9 cellular contexts compared by ENCODE assay signal in the genomic region with DNA sequence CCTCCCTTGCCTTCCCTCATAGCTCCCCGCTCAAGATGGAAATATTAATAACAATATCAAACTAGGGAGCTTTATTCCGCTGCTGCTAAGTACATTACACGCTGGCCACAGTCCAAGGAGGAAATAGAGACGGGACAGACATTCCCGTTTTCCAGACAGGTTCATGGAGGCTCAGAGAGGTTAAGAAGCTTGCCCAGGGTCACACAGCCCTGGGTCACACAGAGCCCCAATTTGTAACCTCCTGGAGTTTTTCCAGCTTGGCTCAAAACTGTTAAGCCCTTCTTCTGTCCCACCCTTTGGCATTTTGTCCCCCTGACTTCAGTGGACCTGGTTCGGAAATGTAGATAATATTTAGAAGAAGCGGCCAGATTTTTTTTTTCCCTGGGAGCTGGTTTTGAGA. TPM values are rescaled to one million over a fixed set of nuclear protein-coding genes. Genes with fewer than 3 reads are reported as not detected.
DNase-seq lines count a peak whose midpoint lies in the region; ATAC-seq and TF ChIP-seq lines count a peak whose summit lies in the region.
"Had no signal": no experiment of that assay in that cellular context is flagged by ENCODE, and none has a peak within 500 bp of the region (broad histone marks: within the 10 kb centered on the region; RNA-seq: fewer than 3 reads in every experiment).

No MANE protein-coding gene starts in this region.

- H3K4me3 Mint-ChIP-seq in HFFc6 = peak overlapping the region; percentile 82
- peak overlapping the region; percentile 75 for H3K4me3 Mint-ChIP-seq in activated CD8-positive, alpha-beta T cell treated with anti-CD3 and anti-CD28 coated beads, Interleukin-2, amount 10 ng/mL, durations not matched to agents 7 days and 5 days

- H3K4me1 ChIP-seq in iPS-15b (ENCODE audit: control insufficient read depth, insufficient read depth, low read length) (peaks cover 8% of the 10 kb centered on the region), spleen (peaks cover 20 to 78% (median 46%) of the 10 kb centered on the region in 6 donors)

- intact Hi-C loops in spleen (cut with DNase I; ENCODE audit: low total_unique reads) = no loop called here

- 66 to 86% (median 69%) methylated on average over 7 of the region's 7 CpGs for WGBS in spleen, 5 donors

- CTCF ChIA-PET in activated CD8-positive, alpha-beta T cell treated with anti-CD3 and anti-CD28 coated beads, Interleukin-2, amount 10 ng/mL, durations not matched to agents 7 days and 5 days (lab: Charles Lee) = interaction anchor here (1.0 to 3.1 kb wide), 9 partner anchors 10 to 183 kb away, joined by 3 to 13 read pairs (median 5); partner anchors contain the start of genes KPTN, NAPA and NOP53

- H3K36me3 Mint-ChIP-seq in HFFc6 (ENCODE audit: low read depth) = peaks cover 10% of the 10 kb centered on the region
- peaks cover 18% of the 10 kb centered on the region for H3K36me3 Mint-ChIP-seq in activated CD8-positive, alpha-beta T cell treated with anti-CD3 and anti-CD28 coated beads, Interleukin-2, amount 10 ng/mL, durations not matched to agents 7 days and 5 days (ENCODE audit: low read depth)

- H3K9me3 ChIP-seq in iPS-15b (ENCODE audit: control insufficient read depth, insufficient read depth, low read length) (no peaks in the 10 kb centered on the region), spleen (no peaks in the 10 kb centered on the region)
- H3K9me3 ChIP-seq: body of pancreas had no signal

- no peaks in the 10 kb centered on the region for H3K9me3 Mint-ChIP-seq in HFFc6
- no peaks in the 10 kb centered on the region for H3K9me3 Mint-ChIP-seq in activated CD8-positive, alpha-beta T cell treated with anti-CD3 and anti-CD28 coated beads, Interleukin-2, amount 10 ng/mL, durations not matched to agents 7 days and 5 days (ENCODE audit: insufficient read depth)

- H3K4me3 ChIP-seq in iPS-15b (ENCODE audit: low read depth, low read length) = peak overlapping the region; percentile 64
- H3K4me3 ChIP-seq in spleen = peak overlapping the region in 5 of 8 donors; percentile 66 to 90 (median 87)

- H3K36me3 ChIP-seq in iPS-15b (ENCODE audit: control insufficient read depth, insufficient read depth, low read length) (no peaks in the 10 kb centered on the region), spleen (peaks cover 0 to 25% (median 0%) of the 10 kb centered on the region in 6 donors)

- H3K27ac ChIP-seq in spleen = peak overlapping the region in 4 of 8 donors; percentile 96 to 99 (median 97)

- H3K27me3 ChIP-seq in iPS-15b (ENCODE audit: control insufficient read depth, insufficient read depth, low read length) (no peaks in the 10 kb centered on the region), spleen (replicated peaks in 1 of 7) (no peaks in the 10 kb centered on the region)
- H3K27me3 ChIP-seq: body of pancreas had no signal

- H3K27me3 Mint-ChIP-seq in HFFc6 (ENCODE audit: insufficient read depth) = no peaks in the 10 kb centered on the region
- H3K27me3 Mint-ChIP-seq in activated CD8-positive, alpha-beta T cell treated with anti-CD3 and anti-CD28 coated beads, Interleukin-2, amount 10 ng/mL, durations not matched to agents 7 days and 5 days (ENCODE audit: low read depth) = no peaks in the 10 kb centered on the region

- peaks cover 42% of the 10 kb centered on the region for H3K4me1 Mint-ChIP-seq in HFFc6 (ENCODE audit: low read depth)
- H3K4me1 Mint-ChIP-seq in activated CD8-positive, alpha-beta T cell treated with anti-CD3 and anti-CD28 coated beads, Interleukin-2, amount 10 ng/mL, durations not matched to agents 7 days and 5 days (ENCODE audit: low read depth) = peaks cover 27% of the 10 kb centered on the region

- peak overlapping the region; percentile 75 for H3K27ac Mint-ChIP-seq in HFFc6
- H3K27ac Mint-ChIP-seq in activated CD8-positive, alpha-beta T cell treated with anti-CD3 and anti-CD28 coated beads, Interleukin-2, amount 10 ng/mL, durations not matched to agents 7 days and 5 days = peak overlapping the region; percentile 76

- POLR2A ChIA-PET in activated CD8-positive, alpha-beta T cell treated with anti-CD3 and anti-CD28 coated beads, Interleukin-2, amount 10 ng/mL, durations not matched to agents 7 days and 5 days (lab: Charles Lee) = interaction anchor here (0.7 to 3.1 kb wide), 6 partner anchors 10 to 175 kb away, joined by 3 to 35 read pairs (median 3); no protein-coding TSS in a partner anchor

- no peak overlapping the region for H3K9ac ChIP-seq in iPS-15b (ENCODE audit: low read depth, low read length)

- no peak for TF ChIP-seq POLR2A in spleen (IDR thresholded peaks at IDR 0.05)

- DNase-seq in HFFc6 (no peak), spleen (no peak), NCI-H146 treated with DMSO at 0.1 percent for 48 hours (lab: John Stamatoyannopoulos, UW; ENCODE audit: unreplicated experiment) (no peak), epidermal melanocyte (ENCODE audit: insufficient read length, low spot score) (no peak), NCI-H1417 (lab: John Stamatoyannopoulos, UW) (no peak)
- no peak for DNase-seq in activated CD8-positive, alpha-beta T cell treated with anti-CD3 and anti-CD28 coated beads, Interleukin-2, amount 10 ng/mL, durations not matched to agents 7 days and 5 days

- TF ChIP-seq CTCF in HFFc6 (IDR thresholded peaks at IDR 0.05) (no peak), spleen (IDR thresholded peaks at IDR 0.05 in 8 of 11, conservative IDR thresholded peaks at IDR 0.05 in 3 of 11) (no peak)

- ATAC-seq in activated CD8-positive, alpha-beta T cell treated with anti-CD3 and anti-CD28 coated beads, Interleukin-2, amount 10 ng/mL, durations not matched to agents 7 days and 5 days = no peak
- no peak for ATAC-seq in HG02981 (IDR thresholded peaks at IDR 0.05; ENCODE audit: unreplicated experiment)
- ATAC-seq: body of pancreas had no signal

RNA-seq across cellular contexts. Expression of gene BICRA, which starts 2.0 kb away (rescaled TPM):
- total RNA-seq in HFFc6 (2021; fragmentation: NEBNext Ultra II Directional; extraction: Animal tissue kit (Norgen Biotek cat#: 25700)) = 10 to 100 TPM; 11.8 to 16.7 (median 15.5) TPM
- total RNA-seq in activated CD8-positive, alpha-beta T cell treated with anti-CD3 and anti-CD28 coated beads, Interleukin-2, amount 10 ng/mL, durations not matched to agents 7 days and 5 days = 10 to 100 TPM; 15.0 to 17.6 TPM
- total RNA-seq in spleen = 10 to 100 TPM; 10.9 to 21.8 (median 20.1) TPM
- polyA plus RNA-seq in spleen = 10 to 100 TPM in 1 of 3 donors, 1 to 10 TPM in 2; 2.2 to 10.2 (median 5.1) TPM

RNA-seq across cellular contexts. Expression of gene ZNF541, which starts 38.0 kb away (rescaled TPM):
- under 1 TPM in 1 of 6 experiments, not detected in 5; 0.26 TPM for total RNA-seq in HFFc6 (2021; fragmentation: NEBNext Ultra II Directional; extraction: Animal tissue kit (Norgen Biotek cat#: 25700))
- total RNA-seq in activated CD8-positive, alpha-beta T cell treated with anti-CD3 and anti-CD28 coated beads, Interleukin-2, amount 10 ng/mL, durations not matched to agents 7 days and 5 days = under 1 TPM; 0.10 to 0.13 TPM
- total RNA-seq in spleen = 1 to 10 TPM in 1 of 7 donors, under 1 TPM in 6; 0.34 to 1.2 (median 0.42) TPM
- under 1 TPM; 0.20 to 0.70 (median 0.50) TPM for polyA plus RNA-seq in spleen
